9 cellular contexts compared by ENCODE assay signal in genomic region chr7:4849390-4849789, GRCh38. TPM values are rescaled to one million over a fixed set of nuclear protein-coding genes. Genes with fewer than 3 reads are reported as not detected.
DNase-seq lines count a peak whose midpoint lies in the region; ATAC-seq, FAIRE-seq and TF ChIP-seq lines count a peak whose summit lies in the region.
"Had no signal": no experiment of that assay in that cellular context is flagged by ENCODE, and none has a peak within 500 bp of the region (broad histone marks: within the 10 kb centered on the region; RNA-seq: fewer than 3 reads in every experiment).

No MANE protein-coding gene starts in this region.

- BruUV-seq in Caco-2 (replicated peaks; lab: Mats Ljungman, UMichigan) (no TSS peak), PC-9 (replicated peaks; lab: Mats Ljungman, UMichigan) (no TSS peak)

- H3K27me3 ChIP-seq in Caco-2 (replicated peaks; ENCODE audit: control insufficient read depth, insufficient read depth, low read length) (no peaks in the 10 kb centered on the region), PC-9 (ENCODE audit: insufficient read depth, low read depth) (peaks cover 76% of the 10 kb centered on the region), gastrocnemius medialis (no peaks in the 10 kb centered on the region)

- intact Hi-C loops in Caco-2 (cut with micrococcal nuclease; ENCODE audit: unreplicated experiment): loop anchor here (1.0 to 10.0 kb wide), 2 partner anchors 115 to 236 kb away; no protein-coding TSS in a partner anchor
- intact Hi-C loops in PC-9 (cut with micrococcal nuclease; ENCODE audit: unreplicated experiment): loop anchor here (5.0 kb wide), 1 partner anchor 238 kb away; no protein-coding TSS in a partner anchor
- intact Hi-C loops in gastrocnemius medialis (cut with DNase I; ENCODE audit: low total_unique reads): loop anchor here (2.0 kb wide), 1 partner anchor 33 kb away; the partner anchor contains the start of gene RADIL

- H3K9me3 ChIP-seq in Caco-2 (no peaks in the 10 kb centered on the region), HEK293 (ENCODE audit: control insufficient read depth, insufficient read depth, low read depth, low read length) (no peaks in the 10 kb centered on the region), PC-9 (ENCODE audit: insufficient read depth, low read depth) (no peaks in the 10 kb centered on the region), gastrocnemius medialis (no peaks in the 10 kb centered on the region)

- POLR2A ChIA-PET in Caco-2 (lab: Charles Lee): no interaction called here
- POLR2A ChIA-PET in HEK293 (lab: Yijun Ruan, JAX): no interaction called here
- POLR2A ChIA-PET in PC-9 (lab: Charles Lee; ENCODE audit: unreplicated experiment): interaction anchor here (0.7 kb wide), 1 partner anchor 263 kb away, joined by 6 read pairs; no protein-coding TSS in a partner anchor

- no peaks in the 10 kb centered on the region for H3K36me3 ChIP-seq in Caco-2 (ENCODE audit: control insufficient read depth, insufficient read depth, low read length)
- no peaks in the 10 kb centered on the region for H3K36me3 ChIP-seq in HEK293 (ENCODE audit: control insufficient read depth in 2 of 2, insufficient read depth in 1 of 2, low read length in 2 of 2)
- H3K36me3 ChIP-seq in PC-9 (ENCODE audit: low read depth): no peaks in the 10 kb centered on the region
- no peaks in the 10 kb centered on the region for H3K36me3 ChIP-seq in gastrocnemius medialis

- TF ChIP-seq CTCF in Caco-2 (IDR thresholded peaks at IDR 0.05; ENCODE audit: insufficient read depth in 1 of 2, low read depth in 1 of 2, low read length in 1 of 2, severe bottlenecking in 1 of 2, unreplicated experiment in 1 of 2) (peak; percentile 46 to 47), HEK293 (tag by site-specific recombination; IDR thresholded peaks at IDR 0.05) (no peak), PC-9 (conservative IDR thresholded peaks at IDR 0.05) (peak; percentile 53), fibroblast of villous mesenchyme (IDR thresholded peaks at IDR 0.05; ENCODE audit: insufficient read depth, low read depth, low read length) (peak; percentile 49), gastrocnemius medialis (IDR thresholded peaks at IDR 0.05 in 4 of 5, conservative IDR thresholded peaks at IDR 0.05 in 1 of 5) (peak in 1 of 5 experiments; percentile 11)

- no peaks in the 10 kb centered on the region for H3K4me1 ChIP-seq in Caco-2
- no peaks in the 10 kb centered on the region for H3K4me1 ChIP-seq in HEK293 (ENCODE audit: control insufficient read depth, insufficient read depth, low read length)
- no peaks in the 10 kb centered on the region for H3K4me1 ChIP-seq in PC-9 (replicated peaks; ENCODE audit: insufficient read depth)
- H3K4me1 ChIP-seq in gastrocnemius medialis: no peaks in the 10 kb centered on the region

- H3K79me2 ChIP-seq in PC-9 (ENCODE audit: low read depth): no peaks in the 10 kb centered on the region

- CTCF ChIA-PET in Caco-2 (lab: Charles Lee) (no interaction called here), HEK293 (lab: Yijun Ruan, JAX) (interaction anchor here (0.6 to 4.6 kb wide), 6 partner anchors 34 to 481 kb away, joined by 3 to 34 read pairs (median 4); partner anchors contain the start of gene RADIL), PC-9 (lab: Charles Lee) (no interaction called here)

- DNase-seq in Caco-2 (peak; percentile 61 to 71), PC-9 (peak in 1 of 2 experiments; percentile 17), fibroblast of villous mesenchyme (ENCODE audit: low read depth) (peak; percentile 70), superior temporal gyrus (ENCODE audit: extremely low spot score) (peak; percentile 77), gastrocnemius medialis (no peak), GM12891 (ENCODE audit: insufficient read length, low spot score) (no peak)

- no peaks in the 10 kb centered on the region for H3K4me1 Mint-ChIP-seq in Caco-2 (ENCODE audit: low read depth, unreplicated experiment)

- no peak overlapping the region for H2AFZ ChIP-seq in PC-9

- FAIRE-seq in GM12891 (lab: Jason Lieb, UNC): no peak

- in situ Hi-C loops in gastrocnemius medialis (cut with MboI; ENCODE audit: low sequenced_read_pairs in 4 of 4): no loop called here

- no peak overlapping the region for H3K27ac Mint-ChIP-seq in Caco-2 (ENCODE audit: unreplicated experiment)

- peaks cover 10% of the 10 kb centered on the region for H3K27me3 Mint-ChIP-seq in Caco-2 (ENCODE audit: insufficient read depth, unreplicated experiment)

- H3K36me3 Mint-ChIP-seq in Caco-2 (ENCODE audit: insufficient read depth, unreplicated experiment): no peaks in the 10 kb centered on the region

- H4K20me1 ChIP-seq in PC-9 (ENCODE audit: insufficient read depth): no peaks in the 10 kb centered on the region; the same call in 1 of the 2 replicates

- H3K9me3 Mint-ChIP-seq in Caco-2 (ENCODE audit: unreplicated experiment): no peaks in the 10 kb centered on the region

- H3K9me2 ChIP-seq in PC-9 (ENCODE audit: insufficient read depth): no peaks in the 10 kb centered on the region

- H3K4me3 ChIP-seq in Caco-2 (ENCODE audit: low read depth, low read length) (no peak overlapping the region), HEK293 (ENCODE audit: low read depth, low read length) (no peak overlapping the region), PC-9 (no peak overlapping the region), fibroblast of villous mesenchyme (ENCODE audit: low read depth, low read length) (no peak overlapping the region), gastrocnemius medialis (no peak overlapping the region)

- no peaks in the 10 kb centered on the region for H3F3A ChIP-seq in PC-9 (ENCODE audit: insufficient read depth, low read depth)

- ATAC-seq in GM21723 (IDR thresholded peaks at IDR 0.05; ENCODE audit: unreplicated experiment): no peak
- no peak for ATAC-seq in gastrocnemius medialis

- H3K4me3 Mint-ChIP-seq in Caco-2 (ENCODE audit: unreplicated experiment): no peak overlapping the region

- H3K4me2 ChIP-seq in PC-9: no peak overlapping the region

- H3K27ac ChIP-seq in HEK293 (ENCODE audit: extremely low read depth, low read depth, low read length): no peak overlapping the region
- H3K27ac ChIP-seq in PC-9: no peak overlapping the region
- H3K27ac ChIP-seq in gastrocnemius medialis: no peak overlapping the region

- TF ChIP-seq POLR2A in gastrocnemius medialis (IDR thresholded peaks at IDR 0.05) (no peak), GM12891 (IDR thresholded peaks at IDR 0.05; ENCODE audit: low read depth, low read length) (no peak)

TF ChIP-seq in HEK293, 187 proteins besides CTCF, POLR2A, EP300 and RAD21:
- TF ChIP-seq ZNF654 (tag by site-specific recombination; IDR thresholded peaks at IDR 0.05; ENCODE audit: low read depth) (0 out of 2 replicates have a peak, but pooled peaks have one; percentile 5), ZNF140 (tag by site-specific recombination; IDR thresholded peaks at IDR 0.05) (no peak)

TF ChIP-seq in GM12891, 5 proteins besides CTCF, POLR2A, EP300 and RAD21:
- TF ChIP-seq PAX5 (IDR thresholded peaks at IDR 0.05; ENCODE audit: insufficient read depth, low read length, severe bottlenecking) (no peak), TAF1 (IDR thresholded peaks at IDR 0.05; ENCODE audit: low read depth, low read length) (no peak), SPI1 (IDR thresholded peaks at IDR 0.05; ENCODE audit: low read depth, low read length) (no peak), POU2F2 (IDR thresholded peaks at IDR 0.05; ENCODE audit: low read depth, low read length) (no peak), POLR2AphosphoS5 (IDR thresholded peaks at IDR 0.05; ENCODE audit: low read depth, low read length) (no peak)
TF ChIP-seq in GM12891: peak in this region for 0.

RNA-seq across cellular contexts. Expression of gene PAPOLB, which starts 12.4 kb away (rescaled TPM):
- total RNA-seq in Caco-2 (2022) (not detected in 2 replicates), PC-9 (2021) (not detected in 2 replicates), fibroblast of villous mesenchyme (under 0.01 TPM in 1 of 2 replicates, not detected in the other), gastrocnemius medialis (under 1 TPM in 1 of 4 donors, not detected in 3; 0.10 TPM)
- not detected for polyA plus RNA-seq in GM12891 (2012; ENCODE audit: low read depth, missing spikeins)
- total RNA-seq: glomerular endothelial cell had no signal

RNA-seq across cellular contexts. Expression of gene RADIL, which starts 34.1 kb away (rescaled TPM):
- total RNA-seq in Caco-2 (2022) (not detected in 2 replicates), PC-9 (2021) (0.35 and 0.73 TPM in 2 replicates), fibroblast of villous mesenchyme (under 0.01 and 0.32 TPM in 2 replicates), gastrocnemius medialis (10 to 100 TPM in 1 of 4 donors, 1 to 10 TPM in 3; 2.1 to 12.1 (median 5.0) TPM)
- not detected for polyA plus RNA-seq in GM12891 (2012; ENCODE audit: low read depth, missing spikeins)

Comparison
In these comparisons a context has a peak if more than half of its experiments do, and no peak if none do; other contexts are left out.
1. DNase-seq: peak in Caco-2 (2 of 2), fibroblast of villous mesenchyme (single experiment) and superior temporal gyrus (single experiment); none in gastrocnemius medialis (0 of 2) and GM12891 (single experiment).